ENCODE assay signal across 23 cellular contexts in genomic region chr12:72989458-72989947, GRCh38.
"Had no signal": no experiment of that assay in that cellular context is flagged by ENCODE, and none has a peak within 500 bp of the region (broad histone marks: within the 10 kb centered on the region; RNA-seq: fewer than 3 reads in every experiment).

No MANE protein-coding gene starts in this region.

- DNase-seq: activated CD4-positive, alpha-beta memory T cell treated with anti-CD3 and anti-CD28 coated beads, Interleukin-2, amount 10 ng/mL, durations not matched to agents 7 days and 5 days; activated CD4-positive, alpha-beta T cell treated with anti-CD3 and anti-CD28 coated beads for 36 hours; activated CD4-positive, alpha-beta T cell treated with anti-CD3 and anti-CD28 coated beads, Interleukin-2, amount 50 U/mL, for 1 hour; activated CD4-positive, CD25-positive, alpha-beta regulatory T cell; activated gamma-delta T cell; activated naive CD4-positive, alpha-beta T cell treated with anti-CD3 and anti-CD28 coated beads for 36 hours; activated naive CD8-positive, alpha-beta T cell treated with anti-CD3 and anti-CD28 coated beads for 36 hours; activated T-cell treated with anti-CD3 and anti-CD28 coated beads for 4 hours; activated T-cell treated with anti-CD3 and anti-CD28 coated beads, Interleukin-2, amount 50 U/mL, for 48 hours; brain microvascular endothelial cell; IMR-90; Kasumi-1; KBM-7; NCI-H1105 treated with DMSO at 0.1 percent for 48 hours; NCI-H1436 treated with DMSO at 0.1 percent for 48 hours; NCI-H187; NCI-H2081; NCI-H446; RPMI8226 had no signal

- H3K27me3 ChIP-seq: brain microvascular endothelial cell, cardiac muscle cell had no signal

- H3K27ac ChIP-seq: brain microvascular endothelial cell, cardiac muscle cell had no signal

- H3K36me3 ChIP-seq: brain microvascular endothelial cell, cardiac muscle cell had no signal

- ATAC-seq: activated CD4-positive, alpha-beta T cell treated with anti-CD3 and anti-CD28 coated beads for 36 hours; activated T-helper 17 cell treated with anti-CD3 and anti-CD28 coated beads, Interleukin-2, amount 50 U/mL, for 72 hours; Panc1; Right ventricle myocardium inferior had no signal

- H3K4me3 ChIP-seq: cardiac muscle cell had no signal
